Comparison of ENCODE assay signal across 12 cellular contexts in genomic region chr16:68658258-68658973, GRCh38. TPM values are rescaled to one million over a fixed set of nuclear protein-coding genes. Genes with fewer than 3 reads are reported as not detected.
A peak's percentile ranks its signal among the peaks of the same experiment; 100 is the strongest.
DNase-seq lines count a peak whose midpoint lies in the region; ATAC-seq and TF ChIP-seq lines count a peak whose summit lies in the region.
"Had no signal": no experiment of that assay in that cellular context is flagged by ENCODE, and none has a peak within 500 bp of the region (broad histone marks: within the 10 kb centered on the region; RNA-seq: fewer than 3 reads in every experiment).

No MANE protein-coding gene starts in this region.

- H3K9me3 ChIP-seq in spleen: no peaks in the 10 kb centered on the region
- H3K9me3 ChIP-seq: adrenal gland, BE2C had no signal

- no peaks in the 10 kb centered on the region for H3K4me1 ChIP-seq in spleen
- H3K4me1 ChIP-seq: adrenal gland, BE2C had no signal

- H3K27me3 ChIP-seq in brain microvascular endothelial cell (replicated peaks) (no peaks in the 10 kb centered on the region), spleen (replicated peaks in 1 of 7) (no peaks in the 10 kb centered on the region)
- H3K27me3 ChIP-seq: BE2C had no signal

- DNase-seq in A172 (ENCODE audit: low spot score) (peak; percentile 91), HS-27A (ENCODE audit: low read depth) (peak; percentile 77), brain microvascular endothelial cell (peak; percentile 69), left colon (peak; percentile 6 to 39), NCI-H1105 treated with DMSO at 0.1 percent for 48 hours (lab: John Stamatoyannopoulos, UW) (no peak), spleen (no peak), glutamatergic neuron (no peak)
- DNase-seq: activated CD4-positive, alpha-beta T cell treated with anti-CD3 and anti-CD28 coated beads, Interleukin-2, amount 10 ng/mL, durations not matched to agents 24 days and 14 days; adrenal gland; BE2C; Kasumi-1 had no signal

- ATAC-seq in left colon: peak; percentile 87
- ATAC-seq in GM21717 (IDR thresholded peaks at IDR 0.05; ENCODE audit: unreplicated experiment): no peak

- no peaks in the 10 kb centered on the region for H3K36me3 Mint-ChIP-seq in glutamatergic neuron (ENCODE audit: unreplicated experiment)

- no peak overlapping the region for H3K4me3 ChIP-seq in brain microvascular endothelial cell (ENCODE audit: low read depth, low read length)
- H3K4me3 ChIP-seq in spleen: no peak overlapping the region
- H3K4me3 ChIP-seq: adrenal gland had no signal

- TF ChIP-seq POLR2A in spleen (IDR thresholded peaks at IDR 0.05): no peak

- H3K36me3 ChIP-seq in brain microvascular endothelial cell (replicated peaks) (no peaks in the 10 kb centered on the region), spleen (no peaks in the 10 kb centered on the region)
- H3K36me3 ChIP-seq: adrenal gland, BE2C had no signal

- H3K4me1 Mint-ChIP-seq in glutamatergic neuron (ENCODE audit: low read depth, unreplicated experiment): peaks cover 2% of the 10 kb centered on the region

- H3K27ac ChIP-seq in brain microvascular endothelial cell (no peak overlapping the region), spleen (peak overlapping the region in 3 of 8 donors; percentile 31 to 59 (median 35))
- H3K27ac ChIP-seq: adrenal gland had no signal

- intact Hi-C loops in left colon (cut with DNase I, micrococcal nuclease) (no loop called here), spleen (cut with DNase I; ENCODE audit: low total_unique reads) (no loop called here)

- 79 to 87% (median 83%) methylated on average over 12 to 14 of the region's 14 CpGs for WGBS in spleen, 5 donors

- H3K27ac Mint-ChIP-seq in glutamatergic neuron (ENCODE audit: unreplicated experiment): no peak overlapping the region
- H3K27ac Mint-ChIP-seq: activated CD4-positive, alpha-beta T cell treated with anti-CD3 and anti-CD28 coated beads, Interleukin-2, amount 10 ng/mL, durations not matched to agents 24 days and 14 days had no signal

- in situ Hi-C loops in brain microvascular endothelial cell (cut with HindIII; ENCODE audit: low pct_ligation_motif_present, low sequenced_read_pairs): no loop called here

- no peak overlapping the region for H3K4me3 Mint-ChIP-seq in glutamatergic neuron (ENCODE audit: unreplicated experiment)
- H3K4me3 Mint-ChIP-seq: activated CD4-positive, alpha-beta T cell treated with anti-CD3 and anti-CD28 coated beads, Interleukin-2, amount 10 ng/mL, durations not matched to agents 24 days and 14 days had no signal

- TF ChIP-seq CTCF in brain microvascular endothelial cell (IDR thresholded peaks at IDR 0.05; ENCODE audit: low read depth, low read length, missing control alignments): no peak
- TF ChIP-seq CTCF in spleen (IDR thresholded peaks at IDR 0.05 in 8 of 11, conservative IDR thresholded peaks at IDR 0.05 in 3 of 11): no peak
- no peak for TF ChIP-seq CTCF in glutamatergic neuron (IDR thresholded peaks at IDR 0.05; ENCODE audit: partially characterized antibody, unreplicated experiment)

- H3K27me3 Mint-ChIP-seq in glutamatergic neuron (ENCODE audit: unreplicated experiment): peaks cover 2% of the 10 kb centered on the region

- no peaks in the 10 kb centered on the region for H3K9me3 Mint-ChIP-seq in glutamatergic neuron (ENCODE audit: unreplicated experiment)
- H3K9me3 Mint-ChIP-seq: activated CD4-positive, alpha-beta T cell treated with anti-CD3 and anti-CD28 coated beads, Interleukin-2, amount 10 ng/mL, durations not matched to agents 24 days and 14 days had no signal

RNA-seq across cellular contexts. Expression of gene CDH3, which starts 13.3 kb away (rescaled TPM):
- total RNA-seq in A172 (2014; rRNA removed; shearing (Covaris generic)): 0.07 and 0.34 TPM in 2 replicates
- total RNA-seq in left colon (under 1 TPM; 0.81 to 0.89 TPM), spleen (10 to 100 TPM; 13.1 to 47.6 (median 25.3) TPM), glutamatergic neuron (ENCODE audit: unreplicated experiment) (1.3 TPM)
- polyA plus RNA-seq in spleen: 1 to 10 TPM; 1.5 to 5.9 (median 4.9) TPM

Comparison
In these comparisons a context has a peak if more than half of its experiments do, and no peak if none do; other contexts are left out.
1. DNase-seq: peak in A172 (single experiment), HS-27A (single experiment), brain microvascular endothelial cell (single experiment) and left colon (2 of 2); none in NCI-H1105 treated with DMSO at 0.1 percent for 48 hours (single experiment), spleen (single experiment) and glutamatergic neuron (single experiment).